ENCODE assay signal across 1 cellular context in the genomic region with DNA sequence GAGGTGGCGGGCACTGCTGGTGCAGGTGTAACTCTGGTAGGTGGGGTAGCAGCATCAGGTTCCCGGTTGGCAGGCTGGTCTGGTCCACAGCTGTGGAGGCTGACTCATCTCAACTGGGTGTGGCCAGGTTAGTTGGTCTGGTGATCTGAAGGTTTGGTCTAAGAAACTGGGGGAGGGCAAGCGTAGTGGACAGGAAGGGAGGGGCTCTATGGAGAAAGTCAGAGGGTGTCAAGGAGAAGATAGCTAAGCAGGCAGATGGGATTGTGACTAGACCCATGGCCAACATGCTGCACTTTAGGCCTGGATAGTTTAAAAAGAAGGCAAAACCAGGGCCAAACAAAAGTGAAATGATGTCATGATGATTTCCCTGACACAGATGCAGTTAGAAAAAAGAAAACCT.
TF ChIP-seq lines count a peak whose summit lies in the region.

No MANE protein-coding gene starts in this region.

TF ChIP-seq in GM12878, 131 proteins besides CTCF, POLR2A, EP300 and RAD21 (continued from another document):
- TF ChIP-seq CBFB (IDR thresholded peaks at IDR 0.05; ENCODE audit: low read depth) (no peak), MTA3 (IDR thresholded peaks at IDR 0.05; ENCODE audit: borderline replicate concordance, low read length) (no peak), SPI1 (IDR thresholded peaks at IDR 0.05; ENCODE audit: borderline replicate concordance, insufficient read depth, low read depth, low read length) (no peak)
- TF ChIP-seq, protein P1, sequence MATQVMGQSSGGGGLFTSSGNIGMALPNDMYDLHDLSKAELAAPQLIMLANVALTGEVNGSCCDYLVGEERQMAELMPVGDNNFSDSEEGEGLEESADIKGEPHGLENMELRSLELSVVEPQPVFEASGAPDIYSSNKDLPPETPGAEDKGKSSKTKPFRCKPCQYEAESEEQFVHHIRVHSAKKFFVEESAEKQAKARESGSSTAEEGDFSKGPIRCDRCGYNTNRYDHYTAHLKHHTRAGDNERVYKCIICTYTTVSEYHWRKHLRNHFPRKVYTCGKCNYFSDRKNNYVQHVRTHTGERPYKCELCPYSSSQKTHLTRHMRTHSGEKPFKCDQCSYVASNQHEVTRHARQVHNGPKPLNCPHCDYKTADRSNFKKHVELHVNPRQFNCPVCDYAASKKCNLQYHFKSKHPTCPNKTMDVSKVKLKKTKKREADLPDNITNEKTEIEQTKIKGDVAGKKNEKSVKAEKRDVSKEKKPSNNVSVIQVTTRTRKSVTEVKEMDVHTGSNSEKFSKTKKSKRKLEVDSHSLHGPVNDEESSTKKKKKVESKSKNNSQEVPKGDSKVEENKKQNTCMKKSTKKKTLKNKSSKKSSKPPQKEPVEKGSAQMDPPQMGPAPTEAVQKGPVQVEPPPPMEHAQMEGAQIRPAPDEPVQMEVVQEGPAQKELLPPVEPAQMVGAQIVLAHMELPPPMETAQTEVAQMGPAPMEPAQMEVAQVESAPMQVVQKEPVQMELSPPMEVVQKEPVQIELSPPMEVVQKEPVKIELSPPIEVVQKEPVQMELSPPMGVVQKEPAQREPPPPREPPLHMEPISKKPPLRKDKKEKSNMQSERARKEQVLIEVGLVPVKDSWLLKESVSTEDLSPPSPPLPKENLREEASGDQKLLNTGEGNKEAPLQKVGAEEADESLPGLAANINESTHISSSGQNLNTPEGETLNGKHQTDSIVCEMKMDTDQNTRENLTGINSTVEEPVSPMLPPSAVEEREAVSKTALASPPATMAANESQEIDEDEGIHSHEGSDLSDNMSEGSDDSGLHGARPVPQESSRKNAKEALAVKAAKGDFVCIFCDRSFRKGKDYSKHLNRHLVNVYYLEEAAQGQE (IDR thresholded peaks at IDR 0.05; ENCODE audit: low read depth, low read length): no peak
TF ChIP-seq in GM12878: peak in this region for 0.
